10 cellular contexts compared by ENCODE assay signal in genomic region chrX:14697453-14697852, GRCh38.
A peak's percentile ranks its signal among the peaks of the same experiment; 100 is the strongest.
DNase-seq lines count a peak whose midpoint lies in the region; ATAC-seq, FAIRE-seq and TF ChIP-seq lines count a peak whose summit lies in the region.
"Had no signal": no experiment of that assay in that cellular context is flagged by ENCODE, and none has a peak within 500 bp of the region (broad histone marks: within the 10 kb centered on the region; RNA-seq: fewer than 3 reads in every experiment).

No MANE protein-coding gene starts in this region.

- FAIRE-seq in keratinocyte (lab: Jason Lieb, UNC), result no peak

- no peaks in the 10 kb centered on the region for H4K20me1 ChIP-seq in keratinocyte (ENCODE audit: control insufficient read depth, extremely low read depth, insufficient read depth, low read length)

- H3K27me3 ChIP-seq in keratinocyte (ENCODE audit: control insufficient read depth, extremely low read depth, insufficient read depth, low read length), result no peaks in the 10 kb centered on the region

- DNase-seq in DMS114 treated with DMSO at 0.1 percent for 48 hours (lab: John Stamatoyannopoulos, UW; ENCODE audit: unreplicated experiment) (peak; percentile 4), LHCN-M2 (ENCODE audit: low read depth) (peak; percentile 36), keratinocyte (ENCODE audit: low read depth, low spot score) (no peak), medulla oblongata (ENCODE audit: extremely low spot score) (no peak)
- peak; percentile 26 for DNase-seq in activated CD4-positive, alpha-beta memory T cell treated with anti-CD3 and anti-CD28 coated beads for 36 hours
- no peak for DNase-seq in activated T-helper 2 cell treated with anti-CD3 and anti-CD28 coated beads, Interferon-gamma antibody, Interleukin-2, Interleukin-4, amounts not matched to agents 10 μg/mL and 5 μg/mL and 100 μg/mL, durations not matched to agents 14 hours and 24 hours and 36 hours (ENCODE audit: low spot score)

- H3K27ac Mint-ChIP-seq in activated CD4-positive, alpha-beta memory T cell treated with anti-CD3 and anti-CD28 coated beads for 36 hours, result no peak overlapping the region
- H3K27ac Mint-ChIP-seq in activated T-helper 2 cell treated with anti-CD3 and anti-CD28 coated beads, Interferon-gamma antibody, Interleukin-2, Interleukin-4, amounts not matched to agents 10 μg/mL and 5 μg/mL and 100 μg/mL, durations not matched to agents 14 hours and 24 hours and 36 hours, result no peak overlapping the region
- H3K27ac Mint-ChIP-seq: T-helper 1 cell treated with Interleukin-12 subunit alpha and Interleukin-12 subunit beta and Interleukin-4 antibody, amounts not matched to agents 30 μg/mL and 1 μg/mL, for 36 hours had no signal

- no peaks in the 10 kb centered on the region for H3K9me1 ChIP-seq in keratinocyte (ENCODE audit: control insufficient read depth, extremely low read depth, insufficient read depth, low read length)

- no peak overlapping the region for H2AFZ ChIP-seq in keratinocyte (ENCODE audit: control insufficient read depth, low read length)

- ATAC-seq in GM18909 (IDR thresholded peaks at IDR 0.05; ENCODE audit: poor library complexity, unreplicated experiment) (peak; percentile 79), HG03196 (IDR thresholded peaks at IDR 0.05; ENCODE audit: unreplicated experiment) (no peak)

- no peaks in the 10 kb centered on the region for H3K9me3 Mint-ChIP-seq in activated CD4-positive, alpha-beta memory T cell treated with anti-CD3 and anti-CD28 coated beads for 36 hours
- H3K9me3 Mint-ChIP-seq in activated T-helper 2 cell treated with anti-CD3 and anti-CD28 coated beads, Interferon-gamma antibody, Interleukin-2, Interleukin-4, amounts not matched to agents 10 μg/mL and 5 μg/mL and 100 μg/mL, durations not matched to agents 14 hours and 24 hours and 36 hours, result no peaks in the 10 kb centered on the region
- H3K9me3 Mint-ChIP-seq: T-helper 1 cell treated with Interleukin-12 subunit alpha and Interleukin-12 subunit beta and Interleukin-4 antibody, amounts not matched to agents 30 μg/mL and 1 μg/mL, for 36 hours had no signal

- H3K79me2 ChIP-seq in keratinocyte (ENCODE audit: control insufficient read depth, insufficient read depth, low read length), result no peaks in the 10 kb centered on the region

- POLR2A ChIA-PET in activated CD4-positive, alpha-beta memory T cell treated with anti-CD3 and anti-CD28 coated beads for 36 hours (lab: Charles Lee), result no interaction called here

- no peaks in the 10 kb centered on the region for H3K36me3 ChIP-seq in keratinocyte (ENCODE audit: control insufficient read depth in 2 of 2, extremely low read depth in 1 of 2, insufficient read depth in 2 of 2, low read length in 2 of 2)

- dilution Hi-C loops in keratinocyte (cut with MboI; ENCODE audit: extremely low pct_ligation_motif_present, low sequenced_read_pairs), result no loop called here

- CTCF ChIA-PET in activated CD4-positive, alpha-beta memory T cell treated with anti-CD3 and anti-CD28 coated beads for 36 hours (lab: Charles Lee), result interaction anchor here (0.6 kb wide), 1 partner anchor 323 kb away, joined by 3 read pairs; no protein-coding TSS in a partner anchor

- H3K4me1 ChIP-seq in keratinocyte (ENCODE audit: control insufficient read depth, extremely low read depth, insufficient read depth, low read length), result no peaks in the 10 kb centered on the region

- peak; percentile 67 to 80 (median 71) for TF ChIP-seq CTCF in keratinocyte (optimal IDR thresholded peaks at IDR 0.05 in 1 of 3, IDR thresholded peaks at IDR 0.05 in 1 of 3, conservative IDR thresholded peaks at IDR 0.05 in 1 of 3; ENCODE audit: extremely low read depth in 1 of 3, insufficient read depth in 2 of 3, low read length in 3 of 3)

- H3K9me3 ChIP-seq in keratinocyte (ENCODE audit: control insufficient read depth, low read depth, low read length), result no peaks in the 10 kb centered on the region

- H3K27ac ChIP-seq in keratinocyte (ENCODE audit: control insufficient read depth, insufficient read depth, low read length), result no peak overlapping the region

- H3K36me3 Mint-ChIP-seq in activated CD4-positive, alpha-beta memory T cell treated with anti-CD3 and anti-CD28 coated beads for 36 hours, result no peaks in the 10 kb centered on the region
- no peaks in the 10 kb centered on the region for H3K36me3 Mint-ChIP-seq in activated T-helper 2 cell treated with anti-CD3 and anti-CD28 coated beads, Interferon-gamma antibody, Interleukin-2, Interleukin-4, amounts not matched to agents 10 μg/mL and 5 μg/mL and 100 μg/mL, durations not matched to agents 14 hours and 24 hours and 36 hours (ENCODE audit: low read depth)

- no peak overlapping the region for H3K4me3 ChIP-seq in keratinocyte (ENCODE audit: control insufficient read depth in 2 of 3, extremely low read depth in 1 of 3, insufficient read depth in 2 of 3, low read depth in 1 of 3, low read length in 3 of 3)
- H3K4me3 ChIP-seq: lung had no signal

- intact Hi-C loops in activated CD4-positive, alpha-beta memory T cell treated with anti-CD3 and anti-CD28 coated beads for 36 hours (cut with micrococcal nuclease), result no loop called here
- intact Hi-C loops in activated T-helper 2 cell treated with anti-CD3 and anti-CD28 coated beads, Interferon-gamma antibody, Interleukin-2, Interleukin-4, amounts not matched to agents 10 μg/mL and 5 μg/mL and 100 μg/mL, durations not matched to agents 14 hours and 24 hours and 36 hours (cut with micrococcal nuclease), result no loop called here

- H3K4me1 Mint-ChIP-seq in activated CD4-positive, alpha-beta memory T cell treated with anti-CD3 and anti-CD28 coated beads for 36 hours (ENCODE audit: low read depth), result no peaks in the 10 kb centered on the region
- no peaks in the 10 kb centered on the region for H3K4me1 Mint-ChIP-seq in activated T-helper 2 cell treated with anti-CD3 and anti-CD28 coated beads, Interferon-gamma antibody, Interleukin-2, Interleukin-4, amounts not matched to agents 10 μg/mL and 5 μg/mL and 100 μg/mL, durations not matched to agents 14 hours and 24 hours and 36 hours (ENCODE audit: low read depth)

- H3K4me3 Mint-ChIP-seq in activated CD4-positive, alpha-beta memory T cell treated with anti-CD3 and anti-CD28 coated beads for 36 hours, result no peak overlapping the region
- no peak overlapping the region for H3K4me3 Mint-ChIP-seq in activated T-helper 2 cell treated with anti-CD3 and anti-CD28 coated beads, Interferon-gamma antibody, Interleukin-2, Interleukin-4, amounts not matched to agents 10 μg/mL and 5 μg/mL and 100 μg/mL, durations not matched to agents 14 hours and 24 hours and 36 hours (ENCODE audit: low read depth)
- H3K4me3 Mint-ChIP-seq: T-helper 1 cell treated with Interleukin-12 subunit alpha and Interleukin-12 subunit beta and Interleukin-4 antibody, amounts not matched to agents 30 μg/mL and 1 μg/mL, for 36 hours had no signal

- no peak overlapping the region for H3K4me2 ChIP-seq in keratinocyte (ENCODE audit: control insufficient read depth, extremely low read depth, insufficient read depth, low read depth, low read length)

- no peaks in the 10 kb centered on the region for H3K27me3 Mint-ChIP-seq in activated CD4-positive, alpha-beta memory T cell treated with anti-CD3 and anti-CD28 coated beads for 36 hours
- H3K27me3 Mint-ChIP-seq in activated T-helper 2 cell treated with anti-CD3 and anti-CD28 coated beads, Interferon-gamma antibody, Interleukin-2, Interleukin-4, amounts not matched to agents 10 μg/mL and 5 μg/mL and 100 μg/mL, durations not matched to agents 14 hours and 24 hours and 36 hours (ENCODE audit: low read depth), result no peaks in the 10 kb centered on the region

- no peak overlapping the region for H3K9ac ChIP-seq in keratinocyte (ENCODE audit: control insufficient read depth, extremely low read depth, insufficient read depth, low read length)

Comparison
In these comparisons a context has a peak if more than half of its experiments do, and no peak if none do; other contexts are left out.
1. DNase-seq: peak in DMS114 treated with DMSO at 0.1 percent for 48 hours (single experiment), LHCN-M2 (single experiment) and activated CD4-positive, alpha-beta memory T cell treated with anti-CD3 and anti-CD28 coated beads for 36 hours (single experiment); none in keratinocyte (single experiment), activated T-helper 2 cell treated with anti-CD3 and anti-CD28 coated beads, Interferon-gamma antibody, Interleukin-2, Interleukin-4, amounts not matched to agents 10 μg/mL and 5 μg/mL and 100 μg/mL, durations not matched to agents 14 hours and 24 hours and 36 hours (single experiment) and medulla oblongata (single experiment).